In the genomic region with DNA sequence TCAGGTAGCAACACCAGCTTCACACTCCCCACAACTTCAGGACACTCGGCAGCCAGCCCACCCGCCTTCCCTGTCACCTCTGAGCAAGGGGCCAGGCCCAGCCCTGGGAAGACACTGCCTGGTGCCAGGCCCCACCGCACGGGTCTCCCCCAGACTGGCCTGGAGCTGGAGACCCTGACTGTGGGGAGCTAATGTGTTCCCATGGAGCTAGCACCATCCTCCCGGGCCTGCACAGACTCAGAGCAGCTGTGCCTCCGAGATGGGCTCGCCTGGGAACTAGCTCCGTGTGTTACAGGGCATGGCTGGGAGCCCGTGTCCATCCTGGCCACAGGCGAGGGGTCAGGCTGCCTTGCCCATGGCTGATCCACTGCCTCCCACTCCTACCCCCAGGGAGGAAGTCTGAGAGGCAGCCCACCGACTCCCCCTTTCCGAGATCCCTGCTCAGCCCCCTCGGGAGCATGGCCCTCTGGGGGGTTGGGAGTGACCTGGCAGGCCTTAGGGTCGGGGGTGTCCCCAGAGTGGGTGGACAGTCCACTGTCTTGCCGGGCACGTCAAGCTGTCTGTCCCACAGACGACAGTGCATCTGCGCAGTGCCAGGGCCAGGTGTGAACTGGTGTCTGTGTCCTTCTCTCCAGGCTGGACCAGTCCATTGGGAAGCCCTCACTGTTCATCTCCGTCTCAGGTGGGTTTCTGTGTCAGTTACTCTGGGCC, we compare ENCODE assay signal across 13 cellular contexts.
A peak's percentile ranks its signal among the peaks of the same experiment; 100 is the strongest.
DNase-seq lines count a peak whose midpoint lies in the region; ATAC-seq and TF ChIP-seq lines count a peak whose summit lies in the region.
"Had no signal": no experiment of that assay in that cellular context is flagged by ENCODE, and none has a peak within 500 bp of the region (broad histone marks: within the 10 kb centered on the region; RNA-seq: fewer than 3 reads in every experiment).

No MANE protein-coding gene starts in this region.

- H3K27ac ChIP-seq in RWPE2 (ENCODE audit: poor library complexity, severe bottlenecking) (peak overlapping the region; percentile 69), prostate gland (no peak overlapping the region)

- H3K4me3 ChIP-seq in RWPE2 (ENCODE audit: severe bottlenecking) (no peak overlapping the region), prostate gland (no peak overlapping the region)

- no peaks in the 10 kb centered on the region for H3K27me3 ChIP-seq in RWPE2 (ENCODE audit: insufficient read depth, poor library complexity, severe bottlenecking)
- H3K27me3 ChIP-seq in prostate gland (replicated peaks; ENCODE audit: insufficient read depth), result no peaks in the 10 kb centered on the region

- 95% methylated on average over 13 of the region's 19 CpGs for WGBS in prostate gland

- no peak for TF ChIP-seq POLR2A in prostate gland (IDR thresholded peaks at IDR 0.05)

- no peak overlapping the region for H3K4me3 Mint-ChIP-seq in activated T-cell treated with anti-CD3 and anti-CD28 coated beads, Interleukin-2, amount 50 U/mL, for 4 hours
- no peak overlapping the region for H3K4me3 Mint-ChIP-seq in activated T-cell treated with anti-CD3 and anti-CD28 coated beads, Interleukin-2, amount 50 U/mL, for 72 hours
- H3K4me3 Mint-ChIP-seq: nephron progenitor cell had no signal

- TF ChIP-seq CTCF in RWPE2 (IDR thresholded peaks at IDR 0.05; ENCODE audit: poor library complexity, severe bottlenecking) (no peak), prostate gland (IDR thresholded peaks at IDR 0.05) (no peak)

- no peaks in the 10 kb centered on the region for H3K27me3 Mint-ChIP-seq in activated T-cell treated with anti-CD3 and anti-CD28 coated beads, Interleukin-2, amount 50 U/mL, for 4 hours (ENCODE audit: low read depth)
- no peaks in the 10 kb centered on the region for H3K27me3 Mint-ChIP-seq in activated T-cell treated with anti-CD3 and anti-CD28 coated beads, Interleukin-2, amount 50 U/mL, for 72 hours (ENCODE audit: low read depth)

- no peaks in the 10 kb centered on the region for H3K9me3 Mint-ChIP-seq in activated T-cell treated with anti-CD3 and anti-CD28 coated beads, Interleukin-2, amount 50 U/mL, for 4 hours
- no peaks in the 10 kb centered on the region for H3K9me3 Mint-ChIP-seq in activated T-cell treated with anti-CD3 and anti-CD28 coated beads, Interleukin-2, amount 50 U/mL, for 72 hours
- H3K9me3 Mint-ChIP-seq: nephron progenitor cell had no signal

- peaks cover 14% of the 10 kb centered on the region for H3K4me1 Mint-ChIP-seq in activated T-cell treated with anti-CD3 and anti-CD28 coated beads, Interleukin-2, amount 50 U/mL, for 4 hours (ENCODE audit: low read depth)
- H3K4me1 Mint-ChIP-seq in activated T-cell treated with anti-CD3 and anti-CD28 coated beads, Interleukin-2, amount 50 U/mL, for 72 hours (ENCODE audit: low read depth), result peaks cover 24% of the 10 kb centered on the region

- peaks cover 4% of the 10 kb centered on the region for H3K36me3 Mint-ChIP-seq in activated T-cell treated with anti-CD3 and anti-CD28 coated beads, Interleukin-2, amount 50 U/mL, for 4 hours (ENCODE audit: insufficient read depth)
- no peaks in the 10 kb centered on the region for H3K36me3 Mint-ChIP-seq in activated T-cell treated with anti-CD3 and anti-CD28 coated beads, Interleukin-2, amount 50 U/mL, for 72 hours (ENCODE audit: insufficient read depth in 2 of 2)

- no peaks in the 10 kb centered on the region for H3K9me3 ChIP-seq in RWPE2 (ENCODE audit: severe bottlenecking)
- H3K9me3 ChIP-seq in prostate gland, result no peaks in the 10 kb centered on the region

- ATAC-seq in activated T-cell treated with anti-CD3 and anti-CD28 coated beads, Interleukin-2, amount 50 U/mL, for 4 hours, result no peak
- no peak for ATAC-seq in activated T-cell treated with anti-CD3 and anti-CD28 coated beads, Interleukin-2, amount 50 U/mL, for 72 hours (replicated peaks in 1 of 2)
- no peak for ATAC-seq in RWPE2 (ENCODE audit: low read depth)
- no peak for ATAC-seq in left ventricle myocardium superior
- no peak for ATAC-seq in HG03469 (IDR thresholded peaks at IDR 0.05; ENCODE audit: unreplicated experiment)
- ATAC-seq: SK-N-SH treated with all-trans-retinoic acid at 6 μM for 48 hours had no signal

- intact Hi-C loops in left ventricle myocardium superior (cut with micrococcal nuclease), result no loop called here
- intact Hi-C loops in prostate gland (cut with DNase I), result loop anchor here (5.0 kb wide), 3 partner anchors 51 to 244 kb away; no protein-coding TSS in a partner anchor

- no peak overlapping the region for H3K27ac Mint-ChIP-seq in activated T-cell treated with anti-CD3 and anti-CD28 coated beads, Interleukin-2, amount 50 U/mL, for 72 hours
- H3K27ac Mint-ChIP-seq: nephron progenitor cell had no signal

- peak; percentile 3 for DNase-seq in activated T-cell treated with anti-CD3 and anti-CD28 coated beads, Interleukin-2, amount 50 U/mL, for 4 hours
- no peak for DNase-seq in activated T-cell treated with anti-CD3 and anti-CD28 coated beads, Interleukin-2, amount 50 U/mL, for 72 hours
- DNase-seq in RWPE2 (ENCODE audit: low spot score) (no peak), left ventricle myocardium superior (peak; percentile 23), prostate gland (ENCODE audit: low spot score) (peak; percentile 4), HCEC 1CT (no peak), KG1 (lab: John Stamatoyannopoulos, UW) (no peak)
- DNase-seq: activated CD4-positive, CD25-positive, alpha-beta regulatory T cell; foreskin melanocyte; NCI-H2081; nephron progenitor cell had no signal

- H3K4me1 ChIP-seq in RWPE2 (ENCODE audit: insufficient read depth, poor library complexity, severe bottlenecking) (peaks cover 28% of the 10 kb centered on the region), prostate gland (replicated peaks) (peaks cover 13% of the 10 kb centered on the region)

- no peaks in the 10 kb centered on the region for H3K36me3 ChIP-seq in RWPE2 (ENCODE audit: low read depth)
- H3K36me3 ChIP-seq in prostate gland, result no peaks in the 10 kb centered on the region

Comparison
In these comparisons a context has a peak if more than half of its experiments do, and no peak if none do; other contexts are left out.
1. DNase-seq: peak in activated T-cell treated with anti-CD3 and anti-CD28 coated beads, Interleukin-2, amount 50 U/mL, for 4 hours (single experiment), left ventricle myocardium superior (single experiment) and prostate gland (single experiment); none in activated T-cell treated with anti-CD3 and anti-CD28 coated beads, Interleukin-2, amount 50 U/mL, for 72 hours (0 of 2), RWPE2 (single experiment), HCEC 1CT (single experiment) and KG1 (single experiment).